37 cellular contexts compared by ENCODE assay signal in genomic region chr15:59448871-59449270, GRCh38. TPM values are rescaled to one million over a fixed set of nuclear protein-coding genes. Genes with fewer than 3 reads are reported as not detected.
DNase-seq lines count a peak whose midpoint lies in the region; ATAC-seq, FAIRE-seq and TF ChIP-seq lines count a peak whose summit lies in the region.
"Had no signal": no experiment of that assay in that cellular context is flagged by ENCODE, and none has a peak within 500 bp of the region (broad histone marks: within the 10 kb centered on the region; RNA-seq: fewer than 3 reads in every experiment).

No MANE protein-coding gene starts in this region.

- no peak overlapping the region for H3K4me2 ChIP-seq in A549
- H3K4me2 ChIP-seq: BLaER1 had no signal

- peak; percentile 36 for FAIRE-seq in A549 (lab: Jason Lieb, UNC)
- peak; percentile 52 for FAIRE-seq in GM12891 (lab: Jason Lieb, UNC)
- FAIRE-seq: A204.1, D721Med had no signal

- H3K4me1 ChIP-seq in A549 (no peaks in the 10 kb centered on the region), SJCRH30 (peaks cover 63% of the 10 kb centered on the region)
- H3K4me1 ChIP-seq: BE2C, BLaER1, Caco-2 had no signal

- peaks cover 0 to 13% (median 3%) of the 10 kb centered on the region in 4 donors for H3K4me1 Mint-ChIP-seq in naive thymus-derived CD8-positive, alpha-beta T cell
- H3K4me1 Mint-ChIP-seq: CD4-positive, alpha-beta memory T cell; CD4-positive, CD25-positive, alpha-beta regulatory T cell had no signal

- TF ChIP-seq POLR2A in A549 (IDR thresholded peaks at IDR 0.05; ENCODE audit: low read length) (no peak), GM12891 (IDR thresholded peaks at IDR 0.05; ENCODE audit: low read depth, low read length) (no peak)

- POLR2A ChIA-PET in A549 (lab: Yijun Ruan, JAX), result no interaction called here
- POLR2A ChIA-PET in naive thymus-derived CD8-positive, alpha-beta T cell (lab: Charles Lee), result no interaction called here

- H3K9me3 ChIP-seq in A549 (no peaks in the 10 kb centered on the region), SJCRH30 (replicated peaks) (no peaks in the 10 kb centered on the region)
- H3K9me3 ChIP-seq: BE2C; BLaER1; BLaER1 treated with 17β-estradiol and CSF1 and Interleukin-3, amounts not matched to agents 10 nM and 100 nM; Caco-2 had no signal

- H3K27ac Mint-ChIP-seq in naive thymus-derived CD8-positive, alpha-beta T cell, result no peak overlapping the region
- H3K27ac Mint-ChIP-seq: B cell; CD4-positive, alpha-beta memory T cell; CD4-positive, alpha-beta T cell; CD4-positive, CD25-positive, alpha-beta regulatory T cell; CD8-positive, alpha-beta memory T cell; CD8-positive, alpha-beta T cell had no signal

- CTCF ChIA-PET in A549 (lab: Yijun Ruan, JAX), result interaction anchor here (1.0 kb wide), 1 partner anchor 44 kb away, joined by 4 read pairs; no protein-coding TSS in a partner anchor

- TF ChIP-seq RAD21 in A549 (conservative IDR thresholded peaks at IDR 0.05 in 1 of 2, IDR thresholded peaks at IDR 0.05 in 1 of 2), result no peak

- H3K4me3 ChIP-seq in A549, result no peak overlapping the region
- H3K4me3 ChIP-seq in SJCRH30, result no peak overlapping the region
- H3K4me3 ChIP-seq: BLaER1; BLaER1 treated with 17β-estradiol and CSF1 and Interleukin-3, amounts not matched to agents 10 nM and 100 nM had no signal

- H3K36me3 ChIP-seq in SJCRH30, result 0 out of 2 replicates have a peak, but pooled peaks cover 2% of the 10 kb centered on the region
- H3K36me3 ChIP-seq: BE2C; BLaER1; BLaER1 treated with 17β-estradiol and CSF1 and Interleukin-3, amounts not matched to agents 10 nM and 100 nM had no signal

- H3K27ac ChIP-seq in A549, result no peak overlapping the region
- H3K27ac ChIP-seq in SJCRH30, result peak overlapping the region; percentile 97
- H3K27ac ChIP-seq: 22Rv1; BLaER1; BLaER1 treated with 17β-estradiol and CSF1 and Interleukin-3, amounts not matched to agents 10 nM and 100 nM; C4-2B had no signal

- no peaks in the 10 kb centered on the region for H3K9me3 Mint-ChIP-seq in naive thymus-derived CD8-positive, alpha-beta T cell
- H3K9me3 Mint-ChIP-seq: CD4-positive, alpha-beta memory T cell; CD4-positive, alpha-beta T cell; CD8-positive, alpha-beta memory T cell; CD8-positive, alpha-beta T cell had no signal

- no peak for TF ChIP-seq EP300 in A549 (IDR thresholded peaks at IDR 0.05)

- TF ChIP-seq CTCF in A549 (IDR thresholded peaks at IDR 0.05), result no peak

- no peaks in the 10 kb centered on the region for H3K27me3 ChIP-seq in SJCRH30
- H3K27me3 ChIP-seq: BE2C; BLaER1; BLaER1 treated with 17β-estradiol and CSF1 and Interleukin-3, amounts not matched to agents 10 nM and 100 nM had no signal

- H3K27me3 Mint-ChIP-seq in naive thymus-derived CD8-positive, alpha-beta T cell, result no peaks in the 10 kb centered on the region
- H3K27me3 Mint-ChIP-seq: B cell; CD4-positive, alpha-beta T cell had no signal

- H3K4me3 Mint-ChIP-seq in naive thymus-derived CD8-positive, alpha-beta T cell, result no peak overlapping the region
- H3K4me3 Mint-ChIP-seq: B cell; CD14-positive monocyte; CD4-positive, alpha-beta memory T cell; CD4-positive, alpha-beta T cell; CD4-positive, CD25-positive, alpha-beta regulatory T cell; CD8-positive, alpha-beta memory T cell; CD8-positive, alpha-beta T cell had no signal

- H3K36me3 Mint-ChIP-seq in naive thymus-derived CD8-positive, alpha-beta T cell, result no peaks in the 10 kb centered on the region
- H3K36me3 Mint-ChIP-seq: CD4-positive, alpha-beta memory T cell; CD4-positive, CD25-positive, alpha-beta regulatory T cell; CD8-positive, alpha-beta memory T cell; CD8-positive, alpha-beta T cell had no signal

- no peak for DNase-seq in A549 (ENCODE audit: low read depth in 1 of 2, low spot score in 1 of 2)
- no peak for DNase-seq in GM12891 (ENCODE audit: insufficient read length, low spot score)
- DNase-seq in SJCRH30, result peak in 1 of 2 experiments; percentile 96
- no peak for DNase-seq in naive thymus-derived CD8-positive, alpha-beta T cell
- no peak for DNase-seq in SIG-M5 (lab: John Stamatoyannopoulos, UW)
- DNase-seq: 8988T; ACHN; AML-193; BE2C; C1 segment of cervical spinal cord; Caco-2; Calu3; CD4-positive, alpha-beta memory T cell; CD4-positive, alpha-beta T cell; CD4-positive, CD25-positive, alpha-beta regulatory T cell; CD8-positive, alpha-beta memory T cell; CD8-positive, alpha-beta T cell; COR-L47; DMS 273 treated with DMSO at 0.1 percent for 48 hours; DMS153; DMS53; DMS79; DMS79 treated with DMSO at 0.1 percent for 48 hours; DND-41; EL had no signal

- ATAC-seq in A549, result no peak
- no peak for ATAC-seq in GM19455 (IDR thresholded peaks at IDR 0.05; ENCODE audit: unreplicated experiment)
- no peak for ATAC-seq in naive thymus-derived CD8-positive, alpha-beta T cell
- ATAC-seq: CD8-positive, alpha-beta T cell had no signal

TF ChIP-seq in A549, 52 proteins besides CTCF, POLR2A, EP300 and RAD21 (continues in another document):
- TF ChIP-seq, protein P1, sequence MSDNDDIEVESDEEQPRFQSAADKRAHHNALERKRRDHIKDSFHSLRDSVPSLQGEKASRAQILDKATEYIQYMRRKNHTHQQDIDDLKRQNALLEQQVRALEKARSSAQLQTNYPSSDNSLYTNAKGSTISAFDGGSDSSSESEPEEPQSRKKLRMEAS (IDR thresholded peaks at IDR 0.05), result no peak
- TF ChIP-seq CBX2 (IDR thresholded peaks at IDR 0.05; ENCODE audit: borderline replicate concordance, low read depth), result no peak
- TF ChIP-seq HEYL (CRISPR knock-in tag; IDR thresholded peaks at IDR 0.05), result no peak
- no peak for TF ChIP-seq FOSL2 (IDR thresholded peaks at IDR 0.05)
- TF ChIP-seq FOSL2 (CRISPR knock-in tag; IDR thresholded peaks at IDR 0.05), result no peak
- no peak for TF ChIP-seq SREBF2 (IDR thresholded peaks at IDR 0.05)
- no peak for TF ChIP-seq ZFP36 (IDR thresholded peaks at IDR 0.05; ENCODE audit: borderline replicate concordance, partially characterized antibody)
- no peak for TF ChIP-seq BCL3 (IDR thresholded peaks at IDR 0.05)
- TF ChIP-seq HOXA7 (CRISPR knock-in tag; IDR thresholded peaks at IDR 0.05), result no peak
- TF ChIP-seq MYC (IDR thresholded peaks at IDR 0.05; ENCODE audit: borderline replicate concordance, low read length), result no peak
- no peak for TF ChIP-seq GATA3 (IDR thresholded peaks at IDR 0.05; ENCODE audit: borderline replicate concordance)

TF ChIP-seq in GM12891, 5 proteins besides CTCF, POLR2A, EP300 and RAD21:
- TF ChIP-seq POLR2AphosphoS5 (IDR thresholded peaks at IDR 0.05; ENCODE audit: low read depth, low read length), result no peak
- TF ChIP-seq SPI1 (IDR thresholded peaks at IDR 0.05; ENCODE audit: low read depth, low read length), result no peak
- TF ChIP-seq POU2F2 (IDR thresholded peaks at IDR 0.05; ENCODE audit: low read depth, low read length), result no peak
- no peak for TF ChIP-seq TAF1 (IDR thresholded peaks at IDR 0.05; ENCODE audit: low read depth, low read length)

RNA-seq across cellular contexts. Expression of gene FAM81A, which starts 10.9 kb away (rescaled TPM):
- polyA plus RNA-seq in A549 (2011; rRNA removed) (12.4 and 13.1 TPM in 2 replicates), A549 (2017; fragmentation: RNase III; extraction: RNeasy Plus Mini Kit Qiagen cat#74134 plus additional on column Dnase treatment) (11.5 to 15.1 TPM (median 12.7 TPM) in 3 replicates)
- 9.6 and 10.4 TPM in 2 replicates for polyA plus RNA-seq in A549 (2012; cell fraction: cytosol; rRNA removed)
- 3.5 and 5.3 TPM in 2 replicates for polyA plus RNA-seq in A549 (2012; cell fraction: nucleus; rRNA removed)
- polyA minus RNA-seq in A549 (2011; rRNA and poly(A)+ RNA removed), result 4.9 and 7.7 TPM in 2 replicates
- 13.4 TPM for polyA plus RNA-seq in GM12891 (2012; ENCODE audit: low read depth, missing spikeins)
- total RNA-seq in SJCRH30 (2014; rRNA removed; shearing (Covaris generic)), result 27.3 and 32.2 TPM in 2 replicates
- under 1 TPM; 0.14 to 0.21 TPM for total RNA-seq in naive thymus-derived CD8-positive, alpha-beta T cell
- not detected for polyA plus RNA-seq in naive thymus-derived CD8-positive, alpha-beta T cell
- total RNA-seq: A673; CD4-positive, alpha-beta memory T cell; CD4-positive, alpha-beta T cell; CD4-positive, CD25-positive, alpha-beta regulatory T cell; CD8-positive, alpha-beta T cell had no signal
- polyA plus RNA-seq: AG04450; BJ; CD4-positive, alpha-beta memory T cell; CD4-positive, CD25-positive, alpha-beta regulatory T cell; CD8-positive, alpha-beta memory T cell had no signal

Comparison
In these comparisons a context has a peak if more than half of its experiments do, and no peak if none do; other contexts are left out.
1. RNA of gene FAM81A, which starts 10.9 kb away (total RNA-seq): 27.3 to 32.2 TPM in SJCRH30; 0.14 to 0.21 TPM in naive thymus-derived CD8-positive, alpha-beta T cell; every median in the first group is over 10 times any median in the second.